8 cellular contexts compared by ENCODE assay signal in the genomic region with DNA sequence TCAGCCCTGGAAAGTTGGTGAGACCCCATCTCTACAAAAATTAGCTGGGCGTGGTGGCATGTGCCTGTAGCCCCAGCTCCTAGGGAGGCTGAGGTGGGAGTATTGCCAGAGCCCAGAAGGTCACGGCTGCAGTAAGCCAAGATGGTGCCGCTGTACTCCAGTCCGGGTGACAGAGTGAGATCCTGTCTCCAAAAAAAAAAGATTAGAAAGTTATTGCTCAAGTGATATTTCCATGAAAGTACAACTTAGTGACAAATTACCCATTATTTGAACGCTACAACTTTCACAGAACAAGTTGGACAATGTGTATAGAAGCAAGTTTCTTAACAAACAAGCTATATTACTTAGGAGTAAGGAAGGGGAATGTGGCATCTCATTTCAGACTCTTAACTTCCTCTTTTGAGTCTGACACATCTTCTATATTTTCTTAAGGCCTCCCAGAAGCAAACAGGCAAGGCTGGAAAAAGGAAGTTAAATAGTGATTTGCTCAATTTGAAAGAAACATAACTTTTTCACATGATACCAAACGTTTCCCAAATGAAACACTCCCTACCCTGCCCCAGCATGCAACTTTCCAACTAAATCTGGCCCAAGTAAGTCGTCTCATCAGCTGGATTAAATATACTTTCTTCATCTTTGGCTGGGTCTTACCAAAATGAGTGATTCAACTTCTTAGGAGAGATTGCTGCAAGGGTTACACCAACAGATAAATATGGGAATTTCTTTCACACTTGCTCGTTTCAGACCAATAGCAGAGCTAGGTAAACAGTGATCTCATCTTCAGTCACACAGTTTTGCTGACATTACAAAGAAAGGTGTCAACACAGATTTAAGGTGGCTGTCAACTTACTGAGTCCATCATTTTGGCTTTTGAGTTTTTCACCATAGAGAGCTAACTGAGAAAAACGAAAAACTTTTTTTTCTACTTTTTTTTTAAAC.
A peak's percentile ranks its signal among the peaks of the same experiment; 100 is the strongest.
DNase-seq lines count a peak whose midpoint lies in the region; ATAC-seq and TF ChIP-seq lines count a peak whose summit lies in the region.

No MANE protein-coding gene starts in this region.

- H3K27me3 ChIP-seq in right atrium auricular region, result no peaks in the 10 kb centered on the region

- H3K9me3 ChIP-seq in right atrium auricular region, result no peaks in the 10 kb centered on the region

- TF ChIP-seq CTCF in right atrium auricular region (IDR thresholded peaks at IDR 0.05) (no peak), glutamatergic neuron (IDR thresholded peaks at IDR 0.05; ENCODE audit: partially characterized antibody, unreplicated experiment) (no peak)

- intact Hi-C loops in activated T-helper 2 cell treated with anti-CD3 and anti-CD28 coated beads, Interferon-gamma antibody, Interleukin-2, Interleukin-4, amounts not matched to agents 10 μg/mL and 5 μg/mL and 100 μg/mL, durations not matched to agents 14 hours and 24 hours and 36 hours (cut with micrococcal nuclease), result loop anchor here (5.0 kb wide), 1 partner anchor 94 kb away; no protein-coding TSS in a partner anchor

- H3K27ac ChIP-seq in right atrium auricular region, result peak overlapping the region; percentile 61 to 74

- peaks cover 0 to 29% of the 10 kb centered on the region in 2 donors for H3K4me1 ChIP-seq in right atrium auricular region

- H3K27ac Mint-ChIP-seq in activated T-helper 2 cell treated with anti-CD3 and anti-CD28 coated beads, Interferon-gamma antibody, Interleukin-2, Interleukin-4, amounts not matched to agents 10 μg/mL and 5 μg/mL and 100 μg/mL, durations not matched to agents 14 hours and 24 hours and 36 hours, result peak overlapping the region; percentile 79
- H3K27ac Mint-ChIP-seq in stimulated activated memory B cell treated with anti-CD40 and anti-IgM and Interleukin-4, amounts not matched to agents 10 μg/mL and 1 μg/mL and 100 μg/mL, for 72 hours, result peak overlapping the region; percentile 89
- no peak overlapping the region for H3K27ac Mint-ChIP-seq in glutamatergic neuron (ENCODE audit: unreplicated experiment)

- peak; percentile 26 for ATAC-seq in GM18858 (IDR thresholded peaks at IDR 0.05; ENCODE audit: unreplicated experiment)
- peak; percentile 81 for ATAC-seq in stimulated activated memory B cell treated with anti-CD40 and anti-IgM and Interleukin-4, amounts not matched to agents 10 μg/mL and 1 μg/mL and 100 μg/mL, for 72 hours

- no peak overlapping the region for H3K4me3 ChIP-seq in right atrium auricular region

- DNase-seq in HT-29 (ENCODE audit: low spot score) (peak; percentile 63), right atrium auricular region (ENCODE audit: low spot score) (peak; percentile 60), nucleus accumbens (lab: John Stamatoyannopoulos, UW) (no peak), NCI-H1436 treated with DMSO at 0.1 percent for 48 hours (lab: John Stamatoyannopoulos, UW) (no peak), glutamatergic neuron (no peak)
- no peak for DNase-seq in activated T-helper 2 cell treated with anti-CD3 and anti-CD28 coated beads, Interferon-gamma antibody, Interleukin-2, Interleukin-4, amounts not matched to agents 10 μg/mL and 5 μg/mL and 100 μg/mL, durations not matched to agents 14 hours and 24 hours and 36 hours (ENCODE audit: low spot score)

- H3K27me3 Mint-ChIP-seq in activated T-helper 2 cell treated with anti-CD3 and anti-CD28 coated beads, Interferon-gamma antibody, Interleukin-2, Interleukin-4, amounts not matched to agents 10 μg/mL and 5 μg/mL and 100 μg/mL, durations not matched to agents 14 hours and 24 hours and 36 hours (ENCODE audit: low read depth), result no peaks in the 10 kb centered on the region
- no peaks in the 10 kb centered on the region for H3K27me3 Mint-ChIP-seq in stimulated activated memory B cell treated with anti-CD40 and anti-IgM and Interleukin-4, amounts not matched to agents 10 μg/mL and 1 μg/mL and 100 μg/mL, for 72 hours
- peaks cover 1% of the 10 kb centered on the region for H3K27me3 Mint-ChIP-seq in glutamatergic neuron (ENCODE audit: unreplicated experiment)

- no peaks in the 10 kb centered on the region for H3K36me3 Mint-ChIP-seq in activated T-helper 2 cell treated with anti-CD3 and anti-CD28 coated beads, Interferon-gamma antibody, Interleukin-2, Interleukin-4, amounts not matched to agents 10 μg/mL and 5 μg/mL and 100 μg/mL, durations not matched to agents 14 hours and 24 hours and 36 hours (ENCODE audit: low read depth)
- H3K36me3 Mint-ChIP-seq in stimulated activated memory B cell treated with anti-CD40 and anti-IgM and Interleukin-4, amounts not matched to agents 10 μg/mL and 1 μg/mL and 100 μg/mL, for 72 hours, result no peaks in the 10 kb centered on the region
- H3K36me3 Mint-ChIP-seq in glutamatergic neuron (ENCODE audit: unreplicated experiment), result no peaks in the 10 kb centered on the region

- no peaks in the 10 kb centered on the region for H3K9me3 Mint-ChIP-seq in activated T-helper 2 cell treated with anti-CD3 and anti-CD28 coated beads, Interferon-gamma antibody, Interleukin-2, Interleukin-4, amounts not matched to agents 10 μg/mL and 5 μg/mL and 100 μg/mL, durations not matched to agents 14 hours and 24 hours and 36 hours
- no peaks in the 10 kb centered on the region for H3K9me3 Mint-ChIP-seq in stimulated activated memory B cell treated with anti-CD40 and anti-IgM and Interleukin-4, amounts not matched to agents 10 μg/mL and 1 μg/mL and 100 μg/mL, for 72 hours
- no peaks in the 10 kb centered on the region for H3K9me3 Mint-ChIP-seq in glutamatergic neuron (ENCODE audit: unreplicated experiment)

- H3K4me1 Mint-ChIP-seq in activated T-helper 2 cell treated with anti-CD3 and anti-CD28 coated beads, Interferon-gamma antibody, Interleukin-2, Interleukin-4, amounts not matched to agents 10 μg/mL and 5 μg/mL and 100 μg/mL, durations not matched to agents 14 hours and 24 hours and 36 hours (ENCODE audit: low read depth), result peaks cover 38% of the 10 kb centered on the region
- peaks cover 38% of the 10 kb centered on the region for H3K4me1 Mint-ChIP-seq in stimulated activated memory B cell treated with anti-CD40 and anti-IgM and Interleukin-4, amounts not matched to agents 10 μg/mL and 1 μg/mL and 100 μg/mL, for 72 hours
- no peaks in the 10 kb centered on the region for H3K4me1 Mint-ChIP-seq in glutamatergic neuron (ENCODE audit: low read depth, unreplicated experiment)

- H3K36me3 ChIP-seq in right atrium auricular region, result no peaks in the 10 kb centered on the region

- H3K4me3 Mint-ChIP-seq in activated T-helper 2 cell treated with anti-CD3 and anti-CD28 coated beads, Interferon-gamma antibody, Interleukin-2, Interleukin-4, amounts not matched to agents 10 μg/mL and 5 μg/mL and 100 μg/mL, durations not matched to agents 14 hours and 24 hours and 36 hours (ENCODE audit: low read depth), result peak overlapping the region; percentile 24
- peak overlapping the region; percentile 16 for H3K4me3 Mint-ChIP-seq in stimulated activated memory B cell treated with anti-CD40 and anti-IgM and Interleukin-4, amounts not matched to agents 10 μg/mL and 1 μg/mL and 100 μg/mL, for 72 hours
- H3K4me3 Mint-ChIP-seq in glutamatergic neuron (ENCODE audit: unreplicated experiment), result no peak overlapping the region

Comparison
In these comparisons a context has a peak if more than half of its experiments do, and no peak if none do; other contexts are left out.
1. DNase-seq: peak in HT-29 (single experiment) and right atrium auricular region (single experiment); none in activated T-helper 2 cell treated with anti-CD3 and anti-CD28 coated beads, Interferon-gamma antibody, Interleukin-2, Interleukin-4, amounts not matched to agents 10 μg/mL and 5 μg/mL and 100 μg/mL, durations not matched to agents 14 hours and 24 hours and 36 hours (single experiment), nucleus accumbens (0 of 56), NCI-H1436 treated with DMSO at 0.1 percent for 48 hours (single experiment) and glutamatergic neuron (single experiment).